Comparison of ENCODE assay signal across 20 cellular contexts in genomic region chr2:32748158-32748557, GRCh38.
"Had no signal": no experiment of that assay in that cellular context is flagged by ENCODE, and none has a peak within 500 bp of the region (broad histone marks: within the 10 kb centered on the region; RNA-seq: fewer than 3 reads in every experiment).

No MANE protein-coding gene starts in this region.

- H3K9me3 ChIP-seq: mucosa of descending colon, ovary, right lobe of liver, tibial nerve, uterus had no signal

- DNase-seq: left ventricle myocardium inferior; midbrain; mucosa of descending colon; naive thymus-derived CD4-positive, alpha-beta T cell; ovary; right lobe of liver; stimulated activated CD4-positive, alpha-beta T cell treated with anti-CD3 and anti-CD28 coated beads, Interleukin-1b, Interleukin-23, amount 100 ng/mL, for 48 hours; stimulated activated CD4-positive, alpha-beta T cell treated with anti-CD3 and anti-CD28 coated beads, Interleukin-2, amount 100 ng/mL, for 48 hours; stimulated activated CD4-positive, alpha-beta T cell treated with anti-CD3 and anti-CD28 coated beads, Interleukin-4, amount 100 ng/mL, for 4 hours; stimulated activated CD8-positive, alpha-beta memory T cell treated with anti-CD3 and anti-CD28 coated beads, Interleukin-4, amount 100 ng/mL, for 48 hours; stimulated activated naive CD4-positive, alpha-beta T cell treated with Interleukin-2 at 50 U/mL for 16 hours; stimulated activated naive CD8-positive, alpha-beta T cell treated with anti-CD3 and anti-CD28 coated beads, Interleukin-15, amount 100 ng/mL, for 72 hours; substantia nigra; uterus had no signal

- H3K4me3 ChIP-seq: left ventricle myocardium inferior, lung, mucosa of descending colon, ovary, right atrium auricular region, right lobe of liver, smooth muscle cell, tibial nerve, uterus had no signal

- H3K27ac ChIP-seq: ovary, right atrium auricular region, right lobe of liver, tibial nerve, uterus had no signal

- H3K4me1 ChIP-seq: right lobe of liver, uterus had no signal

- H3K36me3 ChIP-seq: ovary, right atrium auricular region, right lobe of liver, uterus had no signal

- H3K27me3 ChIP-seq: ovary, right atrium auricular region, right lobe of liver, tibial nerve, uterus had no signal

- ATAC-seq: mucosa of descending colon; naive thymus-derived CD4-positive, alpha-beta T cell; natural killer cell treated with Interleukin-12 subunit alpha and Interleukin-12 subunit beta and Interleukin-15 and Interleukin-18, amount 100 ng/mL, for 72 hours; right lobe of liver; stimulated activated memory B cell treated with anti-CD40 and anti-IgM and Interleukin-4, amounts not matched to agents 10 μg/mL and 1 μg/mL and 100 μg/mL, for 72 hours; stimulated activated naive CD8-positive, alpha-beta T cell treated with anti-CD3 and anti-CD28 coated beads, Interleukin-15, amount 100 ng/mL, for 72 hours had no signal

- H3K4me2 ChIP-seq: smooth muscle cell had no signal
